23 cellular contexts compared by ENCODE assay signal in the genomic region with DNA sequence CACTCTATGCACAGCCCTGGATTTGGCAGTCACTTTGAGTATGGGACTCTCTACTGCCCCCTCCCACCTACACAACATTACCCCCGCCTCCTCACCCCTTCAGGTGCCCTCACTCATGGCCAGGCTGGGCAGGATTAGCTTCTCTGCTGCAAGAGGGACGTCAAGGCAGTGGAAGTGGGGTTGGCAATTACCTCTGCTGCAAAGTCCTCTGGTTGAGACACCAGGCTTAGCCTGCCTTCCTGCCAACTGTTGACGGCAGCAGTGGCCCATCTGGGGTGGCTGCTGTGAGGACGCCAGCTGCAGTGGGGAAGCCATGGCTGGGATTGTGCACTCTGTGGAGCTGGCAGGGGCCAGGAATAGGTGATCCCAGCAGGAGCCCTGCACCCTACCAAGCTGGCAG. TPM values are rescaled to one million over a fixed set of nuclear protein-coding genes. Genes with fewer than 3 reads are reported as not detected.
DNase-seq lines count a peak whose midpoint lies in the region; ATAC-seq and TF ChIP-seq lines count a peak whose summit lies in the region.
"Had no signal": no experiment of that assay in that cellular context is flagged by ENCODE, and none has a peak within 500 bp of the region (broad histone marks: within the 10 kb centered on the region; RNA-seq: fewer than 3 reads in every experiment).

No MANE protein-coding gene starts in this region.

- no peak for TF ChIP-seq CTCF in WTC11 (IDR thresholded peaks at IDR 0.05)
- TF ChIP-seq CTCF in gastroesophageal sphincter (IDR thresholded peaks at IDR 0.05), result no peak
- TF ChIP-seq CTCF in upper lobe of left lung (IDR thresholded peaks at IDR 0.05), result no peak
- TF ChIP-seq CTCF in osteocyte (IDR thresholded peaks at IDR 0.05), result no peak
- TF ChIP-seq CTCF in colonic mucosa (IDR thresholded peaks at IDR 0.05), result no peak

- H3K4me3 ChIP-seq in gastroesophageal sphincter, result no peak overlapping the region
- no peak overlapping the region for H3K4me3 ChIP-seq in upper lobe of left lung
- H3K4me3 ChIP-seq in colonic mucosa, result no peak overlapping the region
- H3K4me3 ChIP-seq: lower lobe of right lung, right lobe of liver, testis had no signal

- no peak overlapping the region for H3K4me3 Mint-ChIP-seq in WTC11
- H3K4me3 Mint-ChIP-seq in osteocyte (ENCODE audit: unreplicated experiment), result no peak overlapping the region
- H3K4me3 Mint-ChIP-seq: activated naive CD4-positive, alpha-beta T cell treated with anti-CD3 and anti-CD28 coated beads, Interleukin-2, amount 10 ng/mL, durations not matched to agents 7 days and 5 days; activated T-cell treated with anti-CD3 and anti-CD28 coated beads, Interleukin-2, amount 50 U/mL, for 4 hours; CD4-positive, CD25-positive, alpha-beta regulatory T cell had no signal

- H3K9me3 Mint-ChIP-seq in WTC11 (peaks cover 17% of the 10 kb centered on the region), osteocyte (ENCODE audit: unreplicated experiment) (no peaks in the 10 kb centered on the region)
- H3K9me3 Mint-ChIP-seq: activated T-cell treated with anti-CD3 and anti-CD28 coated beads, Interleukin-2, amount 50 U/mL, for 4 hours had no signal

- no CpG with 5 or more reads among the region's 4 CpGs for WGBS in gastroesophageal sphincter (ENCODE audit: low coverage in 1 of 2), 2 donors
- 65 to 100% methylated on average over 1 to 4 of the region's 4 CpGs for WGBS in upper lobe of left lung, 2 donors

- peak overlapping the region in 3 of 4 donors; percentile 48 to 64 (median 58) for H3K27ac ChIP-seq in gastroesophageal sphincter
- no peak overlapping the region for H3K27ac ChIP-seq in upper lobe of left lung
- no peak overlapping the region for H3K27ac ChIP-seq in colonic mucosa
- H3K27ac ChIP-seq: lower lobe of right lung, right lobe of liver, testis had no signal

- no peaks in the 10 kb centered on the region for H3K27me3 Mint-ChIP-seq in WTC11 (ENCODE audit: low read depth)
- H3K27me3 Mint-ChIP-seq in osteocyte (ENCODE audit: unreplicated experiment), result no peaks in the 10 kb centered on the region
- H3K27me3 Mint-ChIP-seq: activated naive CD4-positive, alpha-beta T cell treated with anti-CD3 and anti-CD28 coated beads, Interleukin-2, amount 10 ng/mL, durations not matched to agents 7 days and 5 days; CD4-positive, CD25-positive, alpha-beta regulatory T cell had no signal

- intact Hi-C loops in colonic mucosa (cut with DNase I), result no loop called here

- DNase-seq in WTC11 (ENCODE audit: low spot score) (no peak), left lobe of liver (ENCODE audit: low spot score) (no peak), upper lobe of left lung (no peak), osteocyte (ENCODE audit: extremely low spot score, unreplicated experiment) (no peak), colonic mucosa (no peak)
- DNase-seq: activated CD4-positive, alpha-beta T cell treated with anti-CD3 and anti-CD28 coated beads for 1 hour; activated CD8-positive, alpha-beta memory T cell treated with anti-CD3 and anti-CD28 coated beads for 24 hours; activated naive CD4-positive, alpha-beta T cell treated with anti-CD3 and anti-CD28 coated beads, Interleukin-2, amount 10 ng/mL, durations not matched to agents 7 days and 5 days; activated T-cell treated with anti-CD3 and anti-CD28 coated beads, Interleukin-2, amount 50 U/mL, for 4 hours; anterior cingulate cortex; CD4-positive, CD25-positive, alpha-beta regulatory T cell; cerebellar nuclear complex; DMS153; effector CD8-positive, alpha-beta T cell; lower lobe of right lung; NCI-H1105; NCI-H524 treated with DMSO at 0.1 percent for 48 hours; occipital lobe; right lobe of liver; SW 1271 had no signal

- ATAC-seq in WTC11 (peak; percentile 80), gastroesophageal sphincter (peak; percentile 18), left lobe of liver (peak; percentile 62), upper lobe of left lung (ENCODE audit: low FRiP score in 2 of 2) (peak; percentile 16 to 35), GM19467 (IDR thresholded peaks at IDR 0.05; ENCODE audit: unreplicated experiment) (no peak)
- ATAC-seq: activated T-cell treated with anti-CD3 and anti-CD28 coated beads, Interleukin-2, amount 50 U/mL, for 4 hours had no signal

- H3K27ac Mint-ChIP-seq in WTC11 (no peak overlapping the region), osteocyte (ENCODE audit: unreplicated experiment) (no peak overlapping the region)
- H3K27ac Mint-ChIP-seq: activated naive CD4-positive, alpha-beta T cell treated with anti-CD3 and anti-CD28 coated beads, Interleukin-2, amount 10 ng/mL, durations not matched to agents 7 days and 5 days had no signal

- TF ChIP-seq EP300 in gastroesophageal sphincter (IDR thresholded peaks at IDR 0.05) (no peak), upper lobe of left lung (IDR thresholded peaks at IDR 0.05) (no peak)

- H3K4me1 Mint-ChIP-seq in WTC11 (peaks cover 20% of the 10 kb centered on the region), osteocyte (ENCODE audit: unreplicated experiment) (peaks cover 32% of the 10 kb centered on the region)
- H3K4me1 Mint-ChIP-seq: activated naive CD4-positive, alpha-beta T cell treated with anti-CD3 and anti-CD28 coated beads, Interleukin-2, amount 10 ng/mL, durations not matched to agents 7 days and 5 days had no signal

- CTCF ChIA-PET in WTC11 (lab: Charles Lee), result interaction anchor here (0.6 to 2.3 kb wide), 7 partner anchors 9 to 125 kb away, joined by 3 to 12 read pairs (median 3); no protein-coding TSS in a partner anchor

- TF ChIP-seq POLR2A in gastroesophageal sphincter (IDR thresholded peaks at IDR 0.05), result no peak
- TF ChIP-seq POLR2A in upper lobe of left lung (IDR thresholded peaks at IDR 0.05), result no peak

- POLR2A ChIA-PET in WTC11 (lab: Charles Lee), result no interaction called here

- H3K9ac ChIP-seq in colonic mucosa (ENCODE audit: low read depth in 2 of 2, low read length in 2 of 2), result no peak overlapping the region

- H3K36me3 ChIP-seq in gastroesophageal sphincter, result peaks cover 0 to 15% of the 10 kb centered on the region in 2 donors
- no peaks in the 10 kb centered on the region for H3K36me3 ChIP-seq in upper lobe of left lung
- no peaks in the 10 kb centered on the region for H3K36me3 ChIP-seq in colonic mucosa
- H3K36me3 ChIP-seq: lower lobe of right lung, right lobe of liver had no signal

- H3K9me3 ChIP-seq in gastroesophageal sphincter (no peaks in the 10 kb centered on the region), upper lobe of left lung (no peaks in the 10 kb centered on the region), colonic mucosa (no peaks in the 10 kb centered on the region)
- H3K9me3 ChIP-seq: lower lobe of right lung, right lobe of liver, testis had no signal

- H3K4me1 ChIP-seq in gastroesophageal sphincter, result peaks cover 5 to 94% (median 38%) of the 10 kb centered on the region in 3 donors
- H3K4me1 ChIP-seq in upper lobe of left lung, result no peaks in the 10 kb centered on the region
- no peaks in the 10 kb centered on the region for H3K4me1 ChIP-seq in colonic mucosa
- H3K4me1 ChIP-seq: lower lobe of right lung, right lobe of liver had no signal

- H3K36me3 Mint-ChIP-seq in WTC11, result peaks cover 20% of the 10 kb centered on the region
- H3K36me3 Mint-ChIP-seq in osteocyte (ENCODE audit: unreplicated experiment), result peaks cover 15% of the 10 kb centered on the region
- H3K36me3 Mint-ChIP-seq: activated naive CD4-positive, alpha-beta T cell treated with anti-CD3 and anti-CD28 coated beads, Interleukin-2, amount 10 ng/mL, durations not matched to agents 7 days and 5 days had no signal

- no peaks in the 10 kb centered on the region for H3K27me3 ChIP-seq in gastroesophageal sphincter
- no peaks in the 10 kb centered on the region for H3K27me3 ChIP-seq in upper lobe of left lung
- H3K27me3 ChIP-seq in colonic mucosa, result no peaks in the 10 kb centered on the region
- H3K27me3 ChIP-seq: right lobe of liver, testis had no signal

TF ChIP-seq in WTC11, 78 proteins besides CTCF, POLR2A, EP300 and RAD21:
- TF ChIP-seq, protein P1, sequence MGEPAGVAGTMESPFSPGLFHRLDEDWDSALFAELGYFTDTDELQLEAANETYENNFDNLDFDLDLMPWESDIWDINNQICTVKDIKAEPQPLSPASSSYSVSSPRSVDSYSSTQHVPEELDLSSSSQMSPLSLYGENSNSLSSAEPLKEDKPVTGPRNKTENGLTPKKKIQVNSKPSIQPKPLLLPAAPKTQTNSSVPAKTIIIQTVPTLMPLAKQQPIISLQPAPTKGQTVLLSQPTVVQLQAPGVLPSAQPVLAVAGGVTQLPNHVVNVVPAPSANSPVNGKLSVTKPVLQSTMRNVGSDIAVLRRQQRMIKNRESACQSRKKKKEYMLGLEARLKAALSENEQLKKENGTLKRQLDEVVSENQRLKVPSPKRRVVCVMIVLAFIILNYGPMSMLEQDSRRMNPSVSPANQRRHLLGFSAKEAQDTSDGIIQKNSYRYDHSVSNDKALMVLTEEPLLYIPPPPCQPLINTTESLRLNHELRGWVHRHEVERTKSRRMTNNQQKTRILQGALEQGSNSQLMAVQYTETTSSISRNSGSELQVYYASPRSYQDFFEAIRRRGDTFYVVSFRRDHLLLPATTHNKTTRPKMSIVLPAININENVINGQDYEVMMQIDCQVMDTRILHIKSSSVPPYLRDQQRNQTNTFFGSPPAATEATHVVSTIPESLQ (CRISPR knock-in tag; IDR thresholded peaks at IDR 0.05), result no peak
- TF ChIP-seq ZNF232 (CRISPR knock-in tag; IDR thresholded peaks at IDR 0.05), result no peak
- TF ChIP-seq NR2C2 (CRISPR knock-in tag; IDR thresholded peaks at IDR 0.05), result no peak
- no peak for TF ChIP-seq ESRRA (CRISPR knock-in tag; IDR thresholded peaks at IDR 0.05; ENCODE audit: borderline replicate concordance)
TF ChIP-seq in WTC11: peak in this region for 0.

RNA-seq across cellular contexts. Expression of a gene that starts 26.7 kb away (rescaled TPM):
- total RNA-seq in WTC11 (2021) (27.1 to 28.7 TPM (median 28.0 TPM) in 3 replicates), gastroesophageal sphincter (1,000 to 10,000 TPM in 2 of 4 donors, 100 to 1,000 TPM in 2; 585 to 1,262 (median 942) TPM), left lobe of liver (16.2 TPM), upper lobe of left lung (100 to 1,000 TPM in 4 of 6 donors, 10 to 100 TPM in 2; 65.5 to 137 (median 105) TPM), osteocyte (257 and 258 TPM in 2 replicates), colonic mucosa (100 to 1,000 TPM in 1 of 2 donors, 10 to 100 TPM in 1; 62.6 to 132 TPM)

Comparison
In these comparisons a context has a peak if more than half of its experiments do, and no peak if none do; other contexts are left out.
1. H3K27ac ChIP-seq: peak in gastroesophageal sphincter (3 of 4); none in upper lobe of left lung (0 of 4) and colonic mucosa (single experiment).